ENCODE assay signal across 1 cellular context in the genomic region with DNA sequence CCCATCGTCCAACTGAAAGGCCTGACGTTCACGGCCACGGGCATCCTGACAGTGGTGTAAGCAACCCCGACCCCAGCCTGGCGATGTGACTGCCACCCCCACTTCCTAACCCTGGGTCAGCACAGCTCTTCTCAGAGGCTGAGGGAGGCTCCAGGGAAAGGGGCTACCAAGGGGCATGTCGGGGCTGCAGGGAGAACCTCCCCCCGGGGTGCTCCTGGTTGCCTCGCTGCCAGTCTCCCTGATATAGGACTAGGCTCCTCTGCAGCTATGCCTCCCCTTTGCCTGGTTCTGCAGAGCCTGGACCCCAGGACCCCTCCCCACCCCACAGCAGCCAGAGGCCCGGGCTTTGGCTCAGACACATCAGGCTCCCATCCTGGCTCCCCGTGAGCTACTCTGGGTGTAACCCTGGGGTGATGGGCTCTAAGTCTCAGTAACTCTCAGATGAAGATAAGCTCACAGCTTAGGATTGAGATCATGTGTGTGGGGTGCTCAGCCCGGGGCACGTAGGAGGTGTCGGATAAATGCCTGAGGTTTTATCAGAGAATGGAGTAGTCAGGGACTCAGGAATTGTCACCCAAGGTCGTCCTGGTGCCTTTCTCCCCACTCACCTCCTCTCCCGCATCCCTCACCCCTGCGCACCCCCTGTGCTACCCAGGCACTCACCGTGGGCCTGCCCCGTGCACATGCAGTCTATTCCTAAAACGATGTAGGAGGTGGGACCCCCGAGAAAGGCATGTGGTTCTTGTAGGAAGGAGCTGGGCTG.
TF ChIP-seq lines count a peak whose summit lies in the region.

No MANE protein-coding gene starts in this region.

TF ChIP-seq in SK-N-SH treated with all-trans-retinoic acid at 6 μM for 48 hours, 23 proteins besides CTCF, POLR2A, EP300 and RAD21:
- TF ChIP-seq TOX (CRISPR knock-in tag; IDR thresholded peaks at IDR 0.05; ENCODE audit: borderline replicate concordance): no peak
